1 cellular context compared by ENCODE assay signal in the genomic region with DNA sequence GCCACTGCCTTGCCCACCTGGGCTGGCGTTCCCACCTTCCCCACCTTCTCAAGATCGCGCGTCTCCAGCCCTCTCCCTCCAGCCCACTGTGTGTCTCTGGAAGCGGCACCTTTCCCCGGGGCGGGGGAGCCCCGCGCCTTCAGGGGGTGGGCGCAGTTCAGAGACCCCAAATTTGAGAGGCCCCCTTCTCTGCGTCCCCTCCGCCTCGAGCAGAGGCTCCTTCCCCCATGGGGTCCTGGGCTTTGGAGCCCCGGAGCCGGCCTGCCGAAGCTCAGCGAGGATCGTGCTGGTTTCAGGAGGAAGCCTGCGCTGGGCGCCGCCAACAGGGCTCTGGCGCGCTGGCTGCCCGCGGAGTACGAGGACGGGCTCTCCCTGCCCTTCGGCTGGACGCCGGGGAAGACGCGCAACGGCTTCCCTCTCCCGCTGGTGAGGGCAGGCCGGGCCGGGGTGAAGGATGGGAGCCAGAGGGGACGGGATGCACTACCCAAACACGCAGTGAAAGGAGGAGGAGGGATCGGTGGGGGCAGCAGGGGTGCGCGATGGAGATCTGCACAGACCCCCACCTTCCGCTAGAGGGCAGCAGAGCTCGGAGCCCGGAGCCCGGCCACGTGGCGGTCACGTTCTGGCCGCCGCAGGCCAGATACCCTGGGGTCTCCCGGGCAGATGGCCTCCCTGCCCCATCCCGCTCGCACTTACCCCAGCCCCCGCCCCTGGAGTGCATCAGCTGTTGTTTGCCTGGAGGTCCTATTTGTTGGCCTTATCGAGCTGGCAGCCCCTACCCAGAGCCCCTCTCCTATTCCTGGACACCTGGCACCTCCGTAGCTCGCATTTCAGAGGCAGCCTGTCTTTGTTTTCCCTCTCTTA.
A peak's percentile ranks its signal among the peaks of the same experiment; 100 is the strongest.
TF ChIP-seq lines count a peak whose summit lies in the region.

No MANE protein-coding gene starts in this region.

TF ChIP-seq in K562, 482 proteins besides CTCF, POLR2A, EP300 and RAD21 (continued from another document and continues in another):
- TF ChIP-seq ELF1 (tag; IDR thresholded peaks at IDR 0.05): no peak
- no peak for TF ChIP-seq ZNF830 (CRISPR knock-in tag; IDR thresholded peaks at IDR 0.05)
- 0 out of 2 replicates have a peak, but pooled peaks have one; percentile 39 for TF ChIP-seq CREM (IDR thresholded peaks at IDR 0.05; ENCODE audit: low read depth)
- no peak for TF ChIP-seq ZSCAN29 (IDR thresholded peaks at IDR 0.05)
- no peak for TF ChIP-seq MCM2 (IDR thresholded peaks at IDR 0.05; ENCODE audit: low read depth)
- no peak for TF ChIP-seq BMI1 (IDR thresholded peaks at IDR 0.05; ENCODE audit: low read length)
- TF ChIP-seq RBFOX2 (IDR thresholded peaks at IDR 0.05; ENCODE audit: low read depth, low read length): peak; percentile 67
- no peak for TF ChIP-seq THRAP3 (IDR thresholded peaks at IDR 0.05; ENCODE audit: borderline replicate concordance)
- TF ChIP-seq ZHX1 (conservative IDR thresholded peaks at IDR 0.05; ENCODE audit: low read length): no peak
- TF ChIP-seq CBFA2T3 (IDR thresholded peaks at IDR 0.05): no peak
- TF ChIP-seq SMAD3 (CRISPR knock-in tag; conservative IDR thresholded peaks at IDR 0.05): no peak
- TF ChIP-seq ZNF274 (IDR thresholded peaks at IDR 0.05; ENCODE audit: borderline replicate concordance, low read depth, low read length): no peak
- TF ChIP-seq POLR2H (tag; IDR thresholded peaks at IDR 0.05; ENCODE audit: low read depth): no peak
- no peak for TF ChIP-seq TBL1XR1 (IDR thresholded peaks at IDR 0.05; ENCODE audit: low read length in 2 of 2)
- no peak for TF ChIP-seq FUS (optimal IDR thresholded peaks at IDR 0.05; ENCODE audit: low read depth, low read length)
- TF ChIP-seq, protein P1, sequence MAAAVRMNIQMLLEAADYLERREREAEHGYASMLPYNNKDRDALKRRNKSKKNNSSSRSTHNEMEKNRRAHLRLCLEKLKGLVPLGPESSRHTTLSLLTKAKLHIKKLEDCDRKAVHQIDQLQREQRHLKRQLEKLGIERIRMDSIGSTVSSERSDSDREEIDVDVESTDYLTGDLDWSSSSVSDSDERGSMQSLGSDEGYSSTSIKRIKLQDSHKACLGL (CRISPR knock-in tag; IDR thresholded peaks at IDR 0.05; ENCODE audit: borderline replicate concordance, poor library complexity, severe bottlenecking): no peak
- TF ChIP-seq ESRRB (CRISPR knock-in tag; IDR thresholded peaks at IDR 0.05; ENCODE audit: borderline replicate concordance): no peak
- no peak for TF ChIP-seq CCAR2 (IDR thresholded peaks at IDR 0.05; ENCODE audit: low read depth, low read length)
- TF ChIP-seq ZNF12 (CRISPR knock-in tag; IDR thresholded peaks at IDR 0.05): no peak; the same call in 1 of the 2 replicates
- TF ChIP-seq ETV5 (CRISPR knock-in tag; IDR thresholded peaks at IDR 0.05; ENCODE audit: low read depth): no peak
- TF ChIP-seq NFRKB (IDR thresholded peaks at IDR 0.05; ENCODE audit: low read depth): no peak
- TF ChIP-seq ZSCAN32 (CRISPR knock-in tag; IDR thresholded peaks at IDR 0.05): no peak
- no peak for TF ChIP-seq FOS (IDR thresholded peaks at IDR 0.05; ENCODE audit: extremely low read depth, insufficient read length)
- TF ChIP-seq ZNF174 (CRISPR knock-in tag; IDR thresholded peaks at IDR 0.05): no peak
- no peak for TF ChIP-seq ZFP36 (IDR thresholded peaks at IDR 0.05; ENCODE audit: low read depth, low read length, partially characterized antibody)
- TF ChIP-seq ARID3B (CRISPR knock-in tag; IDR thresholded peaks at IDR 0.05; ENCODE audit: borderline replicate concordance): no peak
- TF ChIP-seq PHB (CRISPR knock-in tag; IDR thresholded peaks at IDR 0.05): no peak
- TF ChIP-seq SNIP1 (IDR thresholded peaks at IDR 0.05; ENCODE audit: low read depth): no peak
- no peak for TF ChIP-seq ZNF57 (CRISPR knock-in tag; IDR thresholded peaks at IDR 0.05)
- TF ChIP-seq SIRT6 (IDR thresholded peaks at IDR 0.05; ENCODE audit: low read depth, low read length): no peak
- TF ChIP-seq SMARCB1 (IDR thresholded peaks at IDR 0.05; ENCODE audit: insufficient read length, low read depth): no peak
- TF ChIP-seq ZNF143 (CRISPR knock-in tag; IDR thresholded peaks at IDR 0.05): no peak
- TF ChIP-seq E4F1 (CRISPR knock-in tag; IDR thresholded peaks at IDR 0.05; ENCODE audit: borderline replicate concordance): no peak
- TF ChIP-seq ZNF780A (CRISPR knock-in tag; IDR thresholded peaks at IDR 0.05): no peak
- TF ChIP-seq, protein P2, sequence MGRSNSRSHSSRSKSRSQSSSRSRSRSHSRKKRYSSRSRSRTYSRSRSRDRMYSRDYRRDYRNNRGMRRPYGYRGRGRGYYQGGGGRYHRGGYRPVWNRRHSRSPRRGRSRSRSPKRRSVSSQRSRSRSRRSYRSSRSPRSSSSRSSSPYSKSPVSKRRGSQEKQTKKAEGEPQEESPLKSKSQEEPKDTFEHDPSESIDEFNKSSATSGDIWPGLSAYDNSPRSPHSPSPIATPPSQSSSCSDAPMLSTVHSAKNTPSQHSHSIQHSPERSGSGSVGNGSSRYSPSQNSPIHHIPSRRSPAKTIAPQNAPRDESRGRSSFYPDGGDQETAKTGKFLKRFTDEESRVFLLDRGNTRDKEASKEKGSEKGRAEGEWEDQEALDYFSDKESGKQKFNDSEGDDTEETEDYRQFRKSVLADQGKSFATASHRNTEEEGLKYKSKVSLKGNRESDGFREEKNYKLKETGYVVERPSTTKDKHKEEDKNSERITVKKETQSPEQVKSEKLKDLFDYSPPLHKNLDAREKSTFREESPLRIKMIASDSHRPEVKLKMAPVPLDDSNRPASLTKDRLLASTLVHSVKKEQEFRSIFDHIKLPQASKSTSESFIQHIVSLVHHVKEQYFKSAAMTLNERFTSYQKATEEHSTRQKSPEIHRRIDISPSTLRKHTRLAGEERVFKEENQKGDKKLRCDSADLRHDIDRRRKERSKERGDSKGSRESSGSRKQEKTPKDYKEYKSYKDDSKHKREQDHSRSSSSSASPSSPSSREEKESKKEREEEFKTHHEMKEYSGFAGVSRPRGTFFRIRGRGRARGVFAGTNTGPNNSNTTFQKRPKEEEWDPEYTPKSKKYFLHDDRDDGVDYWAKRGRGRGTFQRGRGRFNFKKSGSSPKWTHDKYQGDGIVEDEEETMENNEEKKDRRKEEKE (IDR thresholded peaks at IDR 0.05; ENCODE audit: borderline replicate concordance in 1 of 2, control insufficient read depth in 1 of 2, low read depth in 2 of 2, low read length in 1 of 2): no peak
- no peak for TF ChIP-seq CHD1 (IDR thresholded peaks at IDR 0.05; ENCODE audit: low read length)
- TF ChIP-seq STAT5B (CRISPR knock-in tag; IDR thresholded peaks at IDR 0.05): no peak
- no peak for TF ChIP-seq ZNF354B (CRISPR knock-in tag; IDR thresholded peaks at IDR 0.05)
- TF ChIP-seq POU5F1 (IDR thresholded peaks at IDR 0.05; ENCODE audit: borderline replicate concordance, low read depth, low read length, partially characterized antibody): no peak
- TF ChIP-seq STAT6 (CRISPR knock-in tag; IDR thresholded peaks at IDR 0.05): no peak
- TF ChIP-seq, protein P3, sequence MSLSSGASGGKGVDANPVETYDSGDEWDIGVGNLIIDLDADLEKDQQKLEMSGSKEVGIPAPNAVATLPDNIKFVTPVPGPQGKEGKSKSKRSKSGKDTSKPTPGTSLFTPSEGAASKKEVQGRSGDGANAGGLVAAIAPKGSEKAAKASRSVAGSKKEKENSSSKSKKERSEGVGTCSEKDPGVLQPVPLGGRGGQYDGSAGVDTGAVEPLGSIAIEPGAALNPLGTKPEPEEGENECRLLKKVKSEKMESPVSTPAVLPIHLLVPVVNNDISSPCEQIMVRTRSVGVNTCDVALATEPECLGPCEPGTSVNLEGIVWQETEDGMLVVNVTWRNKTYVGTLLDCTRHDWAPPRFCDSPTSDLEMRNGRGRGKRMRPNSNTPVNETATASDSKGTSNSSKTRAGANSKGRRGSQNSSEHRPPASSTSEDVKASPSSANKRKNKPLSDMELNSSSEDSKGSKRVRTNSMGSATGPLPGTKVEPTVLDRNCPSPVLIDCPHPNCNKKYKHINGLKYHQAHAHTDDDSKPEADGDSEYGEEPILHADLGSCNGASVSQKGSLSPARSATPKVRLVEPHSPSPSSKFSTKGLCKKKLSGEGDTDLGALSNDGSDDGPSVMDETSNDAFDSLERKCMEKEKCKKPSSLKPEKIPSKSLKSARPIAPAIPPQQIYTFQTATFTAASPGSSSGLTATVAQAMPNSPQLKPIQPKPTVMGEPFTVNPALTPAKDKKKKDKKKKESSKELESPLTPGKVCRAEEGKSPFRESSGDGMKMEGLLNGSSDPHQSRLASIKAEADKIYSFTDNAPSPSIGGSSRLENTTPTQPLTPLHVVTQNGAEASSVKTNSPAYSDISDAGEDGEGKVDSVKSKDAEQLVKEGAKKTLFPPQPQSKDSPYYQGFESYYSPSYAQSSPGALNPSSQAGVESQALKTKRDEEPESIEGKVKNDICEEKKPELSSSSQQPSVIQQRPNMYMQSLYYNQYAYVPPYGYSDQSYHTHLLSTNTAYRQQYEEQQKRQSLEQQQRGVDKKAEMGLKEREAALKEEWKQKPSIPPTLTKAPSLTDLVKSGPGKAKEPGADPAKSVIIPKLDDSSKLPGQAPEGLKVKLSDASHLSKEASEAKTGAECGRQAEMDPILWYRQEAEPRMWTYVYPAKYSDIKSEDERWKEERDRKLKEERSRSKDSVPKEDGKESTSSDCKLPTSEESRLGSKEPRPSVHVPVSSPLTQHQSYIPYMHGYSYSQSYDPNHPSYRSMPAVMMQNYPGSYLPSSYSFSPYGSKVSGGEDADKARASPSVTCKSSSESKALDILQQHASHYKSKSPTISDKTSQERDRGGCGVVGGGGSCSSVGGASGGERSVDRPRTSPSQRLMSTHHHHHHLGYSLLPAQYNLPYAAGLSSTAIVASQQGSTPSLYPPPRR (CRISPR knock-in tag; IDR thresholded peaks at IDR 0.05; ENCODE audit: borderline replicate concordance): 0 out of 2 replicates have a peak, but pooled peaks have one; percentile 57
- TF ChIP-seq MED1 (CRISPR knock-in tag; IDR thresholded peaks at IDR 0.05; ENCODE audit: borderline replicate concordance): no peak
